8 cellular contexts compared by ENCODE assay signal in genomic region chr12:48814313-48815280, GRCh38. TPM values are rescaled to one million over a fixed set of nuclear protein-coding genes. Genes with fewer than 3 reads are reported as not detected.
DNase-seq lines count a peak whose midpoint lies in the region; ATAC-seq, FAIRE-seq and TF ChIP-seq lines count a peak whose summit lies in the region.

No MANE protein-coding gene starts in this region.

- H3K27ac ChIP-seq in GM12878 (ENCODE audit: control insufficient read depth, insufficient read depth) (no peak overlapping the region), skeletal muscle tissue (ENCODE audit: low read depth, low read length) (peak overlapping the region; percentile 64)

- H3K27me3 ChIP-seq in HAP-1 (ENCODE audit: low read depth): no peaks in the 10 kb centered on the region
- peaks cover 1 to 3% of the 10 kb centered on the region in 2 experiments; a peak in 3 of 4 replicates for H3K27me3 ChIP-seq in GM12878 (replicated peaks in 1 of 2; ENCODE audit: control insufficient read depth in 2 of 2, insufficient read depth in 2 of 2, low read length in 1 of 2)
- H3K27me3 ChIP-seq in iPS-15b (ENCODE audit: control insufficient read depth, insufficient read depth, low read length): peaks cover 57% of the 10 kb centered on the region
- H3K27me3 ChIP-seq in skeletal muscle tissue (ENCODE audit: control insufficient read depth in 3 of 3, insufficient read depth in 3 of 3, low read length in 3 of 3): peaks cover 3 to 19% (median 18%) of the 10 kb centered on the region in 3 donors

- SMC1A ChIA-PET in GM12878 (lab: Charles Lee; ENCODE audit: uncharacterized antibody, unreplicated experiment): interaction anchor here (0.7 to 1.6 kb wide), 3 partner anchors 35 to 108 kb away, joined by 3 to 5 read pairs (median 4); no protein-coding TSS in a partner anchor

- no peaks in the 10 kb centered on the region for H3K9me3 ChIP-seq in HAP-1
- H3K9me3 ChIP-seq in GM12878 (replicated peaks; ENCODE audit: control insufficient read depth, insufficient read depth, low read length): no peaks in the 10 kb centered on the region
- no peaks in the 10 kb centered on the region for H3K9me3 ChIP-seq in iPS-15b (ENCODE audit: control insufficient read depth, insufficient read depth, low read length)
- H3K9me3 ChIP-seq in skeletal muscle tissue (ENCODE audit: control insufficient read depth in 3 of 3, low read length in 3 of 3): no peaks in the 10 kb centered on the region

- H4K20me1 ChIP-seq in GM12878 (ENCODE audit: control insufficient read depth, insufficient read depth): no peaks in the 10 kb centered on the region

- peak overlapping the region; percentile 92 for H3K4me2 ChIP-seq in GM12878 (ENCODE audit: control insufficient read depth, insufficient read depth)

- intact Hi-C loops in GM12878 (cut with micrococcal nuclease; ENCODE audit: unreplicated experiment): no loop called here

- peak; percentile 27 for TF ChIP-seq RAD21 in GM12878 (IDR thresholded peaks at IDR 0.05; ENCODE audit: insufficient read depth, low read depth, low read length)

- no peak for TF ChIP-seq EP300 in GM12878 (IDR thresholded peaks at IDR 0.05; ENCODE audit: borderline replicate concordance in 1 of 2, control insufficient read depth in 1 of 2, low read depth in 2 of 2, low read length in 2 of 2)

- WGBS in GM12878 (ENCODE audit: insufficient coverage, insufficient replicate concordance, low lambda C conversion rate, missing lambda C conversion rate): under 1% methylated on average over 71 of the region's 84 CpGs

- TF ChIP-seq POLR2A in GM12878 (IDR thresholded peaks at IDR 0.05; ENCODE audit: low read depth, low read length): peak; percentile 75

- POLR2A ChIA-PET in GM12878 (lab: Charles Lee): interaction anchor here (0.6 to 2.9 kb wide), 5 partner anchors 24 to 330 kb away, joined by 3 to 13 read pairs (median 4); partner anchors contain the start of genes DDX23 and RND1

- peak; percentile 92 for ATAC-seq in GM12878

- RAD21 ChIA-PET in GM12878 (lab: Charles Lee; ENCODE audit: unreplicated experiment): interaction anchor here (0.9 to 2.3 kb wide), 5 partner anchors 15 to 252 kb away, joined by 3 to 13 read pairs (median 4); partner anchors contain the start of gene DDX23

- H3K9ac ChIP-seq in GM12878 (ENCODE audit: control insufficient read depth, insufficient read depth, low read length) (peak overlapping the region; percentile 69; the same call in 1 of the 2 replicates), iPS-15b (ENCODE audit: low read depth, low read length) (no peak overlapping the region), skeletal muscle tissue (ENCODE audit: low read depth in 1 of 3, low read length in 3 of 3) (peak overlapping the region; percentile 81 to 83 (median 81))

- H3K36me3 ChIP-seq in HAP-1 (replicated peaks): no peaks in the 10 kb centered on the region
- H3K36me3 ChIP-seq in GM12878 (ENCODE audit: control insufficient read depth in 2 of 2, insufficient read depth in 2 of 2, low read length in 1 of 2): no peaks in the 10 kb centered on the region
- no peaks in the 10 kb centered on the region for H3K36me3 ChIP-seq in iPS-15b (ENCODE audit: control insufficient read depth, insufficient read depth, low read length)
- H3K36me3 ChIP-seq in skeletal muscle tissue (ENCODE audit: control insufficient read depth in 3 of 3, insufficient read depth in 3 of 3, low read length in 3 of 3): no peaks in the 10 kb centered on the region

- H3K4me1 ChIP-seq in HAP-1 (peaks cover 17% of the 10 kb centered on the region), GM12878 (ENCODE audit: control insufficient read depth, insufficient read depth, low read length) (peaks cover 7% of the 10 kb centered on the region), iPS-15b (ENCODE audit: control insufficient read depth, insufficient read depth, low read length) (peaks cover 18% of the 10 kb centered on the region), skeletal muscle tissue (ENCODE audit: control insufficient read depth in 3 of 3, insufficient read depth in 3 of 3, low read length in 3 of 3) (peaks cover 19 to 60% (median 29%) of the 10 kb centered on the region in 3 donors)

- no TSS peak for BruUV-seq in GM12878 (replicated peaks; lab: Mats Ljungman, UMichigan)

- peak overlapping the region; percentile 63 for H3K4me3 ChIP-seq in HAP-1
- H3K4me3 ChIP-seq in GM12878: peak overlapping the region; percentile 66
- peak overlapping the region; percentile 86 for H3K4me3 ChIP-seq in iPS-15b (ENCODE audit: low read depth, low read length)
- peak overlapping the region; percentile 87 to 89 (median 88) for H3K4me3 ChIP-seq in skeletal muscle tissue (ENCODE audit: low read length in 3 of 3)

- H2AFZ ChIP-seq in GM12878 (ENCODE audit: control insufficient read depth, low read depth, low read length): peak overlapping the region; percentile 95

- CTCF ChIA-PET in GM12878 (lab: Yijun Ruan, JAX): interaction anchor here (0.6 to 5.7 kb wide), 45 partner anchors 10 to 715 kb away, joined by 3 to 58 read pairs (median 4); partner anchors contain the start of genes ADCY6, ARF3, CCNT1 and DDX23

- TF ChIP-seq CTCF in GM12873 (IDR thresholded peaks at IDR 0.05; ENCODE audit: insufficient read depth, low read depth, low read length, missing control alignments) (peak; percentile 98), GM12878 (IDR thresholded peaks at IDR 0.05 in 2 of 3, conservative IDR thresholded peaks at IDR 0.05 in 1 of 3; ENCODE audit: control insufficient read depth in 2 of 3, extremely low read depth in 1 of 3, insufficient read depth in 1 of 3, low read depth in 3 of 3, low read length in 3 of 3) (peak; percentile 96 to 100 (median 100); a peak in 5 of 6 replicates)

- in situ Hi-C loops in HAP-1 (cut with MboI; ENCODE audit: low sequenced_read_pairs) (no loop called here), GM12878 (cut with MboI) (no loop called here)

- peak; percentile 75 for FAIRE-seq in GM12878 (lab: Jason Lieb, UNC)

- H3K79me2 ChIP-seq in GM12878 (ENCODE audit: control insufficient read depth, insufficient read depth, low read length): no peaks in the 10 kb centered on the region

- DNase-seq in HAP-1 (ENCODE audit: low spot score in 2 of 2) (peak; percentile 52 to 88), M059J (ENCODE audit: low read depth) (peak; percentile 72), T1000 (lab: John Stamatoyannopoulos, UW) (peak; percentile 84), GM12878 (ENCODE audit: low read depth, low spot score) (peak; percentile 31), cerebellar nuclear complex (lab: John Stamatoyannopoulos, UW) (no peak)

RNA-seq across cellular contexts. Expression of gene CACNB3, which starts 3.7 kb away (rescaled TPM):
- 7.6 and 15.8 TPM in 2 replicates for total RNA-seq in M059J (2014; rRNA removed; shearing (Covaris generic))
- 11.6 and 12.2 TPM in 2 replicates for total RNA-seq in GM12878 (2013; cell fraction: nucleolus; rRNA removed)
- total RNA-seq in GM12878 (2014; rRNA removed): 1.0 and 1.3 TPM in 2 replicates
- 0.83 and 1.9 TPM in 2 replicates for total RNA-seq in GM12878 (2014; rRNA removed; fragmentation: Illumina TruSeq; extraction: Trizol)
- 2.6 and 2.7 TPM in 2 replicates for total RNA-seq in GM12878 (2021)
- 1.9 TPM for polyA plus RNA-seq in GM12878 (2011; ENCODE audit: low read depth)
- 3.8 and 5.0 TPM in 2 replicates for polyA plus RNA-seq in GM12878 (2011; rRNA removed)
- polyA plus RNA-seq in GM12878 (2011; cell fraction: cytosol; rRNA removed): 3.2 and 4.7 TPM in 2 replicates
- polyA plus RNA-seq in GM12878 (2011; cell fraction: nucleus; rRNA removed): 34.8 and 42.9 TPM in 2 replicates
- polyA plus RNA-seq in GM12878 (2012): 4.2 and 4.4 TPM in 2 replicates
- 1.00 and 1.5 TPM in 2 replicates for polyA plus RNA-seq in GM12878 (2014; fragmentation: Illumina TruSeq; extraction: Trizol)
- polyA plus RNA-seq in GM12878 (2014; fragmentation: Nextera tagmentation; extraction: Ambion mirVana): under 1 TPM; 0.80 to 0.86 TPM
- polyA plus RNA-seq in GM12878 (2014; rRNA removed): 1.9 and 2.3 TPM in 2 replicates
- 1 to 10 TPM in 1 of 2 experiments, under 1 TPM in 1; 0.78 to 2.1 TPM for polyA plus RNA-seq in GM12878 (2016; fragmentation: Nextera tagmentation; extraction: Ambion mirVana)
- 2.3 and 4.2 TPM in 2 replicates for polyA minus RNA-seq in GM12878 (2011; rRNA and poly(A)+ RNA removed)
- polyA minus RNA-seq in GM12878 (2011; cell fraction: cytosol; rRNA and poly(A)+ RNA removed): 3.1 and 4.1 TPM in 2 replicates
- 6.8 and 8.8 TPM in 2 replicates for polyA minus RNA-seq in GM12878 (2011; cell fraction: nucleus; rRNA and poly(A)+ RNA removed)
- total RNA-seq in skeletal muscle tissue: 4.2 TPM

RNA-seq across cellular contexts. Expression of gene ADCY6, which starts 25.7 kb away (rescaled TPM):
- total RNA-seq in M059J (2014; rRNA removed; shearing (Covaris generic)): 7.1 and 16.3 TPM in 2 replicates
- 0.79 and 1.0 TPM in 2 replicates for total RNA-seq in GM12878 (2013; cell fraction: nucleolus; rRNA removed)
- 0.05 and 0.11 TPM in 2 replicates for total RNA-seq in GM12878 (2014; rRNA removed)
- 0.04 and 0.37 TPM in 2 replicates for total RNA-seq in GM12878 (2014; rRNA removed; fragmentation: Illumina TruSeq; extraction: Trizol)
- total RNA-seq in GM12878 (2021): 0.36 and 0.61 TPM in 2 replicates
- polyA plus RNA-seq in GM12878 (2011; ENCODE audit: low read depth): 0.14 TPM
- 1.2 and 2.0 TPM in 2 replicates for polyA plus RNA-seq in GM12878 (2011; rRNA removed)
- polyA plus RNA-seq in GM12878 (2011; cell fraction: cytosol; rRNA removed): 2.5 and 2.7 TPM in 2 replicates
- 13.7 and 16.3 TPM in 2 replicates for polyA plus RNA-seq in GM12878 (2011; cell fraction: nucleus; rRNA removed)
- polyA plus RNA-seq in GM12878 (2012): 0.44 and 0.53 TPM in 2 replicates
- 0.19 TPM in 1 of 2 replicates, not detected in the other for polyA plus RNA-seq in GM12878 (2014; fragmentation: Illumina TruSeq; extraction: Trizol)
- polyA plus RNA-seq in GM12878 (2014; fragmentation: Nextera tagmentation; extraction: Ambion mirVana): under 1 TPM; 0.07 to 0.14 TPM
- 0.24 and 0.66 TPM in 2 replicates for polyA plus RNA-seq in GM12878 (2014; rRNA removed)
- polyA plus RNA-seq in GM12878 (2016; fragmentation: Nextera tagmentation; extraction: Ambion mirVana): under 1 TPM in 1 of 2 experiments, not detected in 1; 0.03 TPM
- 2.0 and 4.1 TPM in 2 replicates for polyA minus RNA-seq in GM12878 (2011; rRNA and poly(A)+ RNA removed)
- polyA minus RNA-seq in GM12878 (2011; cell fraction: cytosol; rRNA and poly(A)+ RNA removed): 1.6 and 3.4 TPM in 2 replicates
- polyA minus RNA-seq in GM12878 (2011; cell fraction: nucleus; rRNA and poly(A)+ RNA removed): 2.7 and 3.2 TPM in 2 replicates
- total RNA-seq in skeletal muscle tissue: 37.6 TPM

RNA-seq across cellular contexts. Expression of gene DDX23, which starts 37.4 kb away (rescaled TPM):
- 60.5 and 97.2 TPM in 2 replicates for total RNA-seq in M059J (2014; rRNA removed; shearing (Covaris generic))
- total RNA-seq in GM12878 (2013; cell fraction: nucleolus; rRNA removed): 138 and 143 TPM in 2 replicates
- total RNA-seq in GM12878 (2014; rRNA removed): 80.3 and 81.4 TPM in 2 replicates
- 86.2 and 91.8 TPM in 2 replicates for total RNA-seq in GM12878 (2014; rRNA removed; fragmentation: Illumina TruSeq; extraction: Trizol)
- 82.7 and 95.2 TPM in 2 replicates for total RNA-seq in GM12878 (2021)
- 43.2 TPM for polyA plus RNA-seq in GM12878 (2011; ENCODE audit: low read depth)
- polyA plus RNA-seq in GM12878 (2011; rRNA removed): 68.4 and 73.1 TPM in 2 replicates
- 73.8 and 82.6 TPM in 2 replicates for polyA plus RNA-seq in GM12878 (2011; cell fraction: cytosol; rRNA removed)
- polyA plus RNA-seq in GM12878 (2011; cell fraction: nucleus; rRNA removed): 198 and 212 TPM in 2 replicates
- polyA plus RNA-seq in GM12878 (2012): 70.7 and 86.6 TPM in 2 replicates
- polyA plus RNA-seq in GM12878 (2014; fragmentation: Illumina TruSeq; extraction: Trizol): 107 and 112 TPM in 2 replicates
- 10 to 100 TPM; 25.8 to 36.3 TPM for polyA plus RNA-seq in GM12878 (2014; fragmentation: Nextera tagmentation; extraction: Ambion mirVana)
- 79.2 and 83.3 TPM in 2 replicates for polyA plus RNA-seq in GM12878 (2014; rRNA removed)
- 10 to 100 TPM; 71.1 to 73.4 TPM for polyA plus RNA-seq in GM12878 (2016; fragmentation: Nextera tagmentation; extraction: Ambion mirVana)
- 59.7 and 62.5 TPM in 2 replicates for polyA minus RNA-seq in GM12878 (2011; rRNA and poly(A)+ RNA removed)
- polyA minus RNA-seq in GM12878 (2011; cell fraction: cytosol; rRNA and poly(A)+ RNA removed): 22.4 and 24.2 TPM in 2 replicates
- polyA minus RNA-seq in GM12878 (2011; cell fraction: nucleus; rRNA and poly(A)+ RNA removed): 33.2 and 46.3 TPM in 2 replicates
- total RNA-seq in skeletal muscle tissue: 56.9 TPM

RNA-seq across cellular contexts. Expression of gene RND1, which starts 51.1 kb away (rescaled TPM):
- 0.20 TPM in 1 of 2 replicates, not detected in the other for total RNA-seq in M059J (2014; rRNA removed; shearing (Covaris generic))
- 6.2 and 8.6 TPM in 2 replicates for total RNA-seq in GM12878 (2013; cell fraction: nucleolus; rRNA removed)
- total RNA-seq in GM12878 (2014; rRNA removed) (1.5 and 2.0 TPM in 2 replicates), GM12878 (2014; rRNA removed; fragmentation: Illumina TruSeq; extraction: Trizol) (1.2 and 1.3 TPM in 2 replicates), GM12878 (2021) (3.8 and 4.2 TPM in 2 replicates), skeletal muscle tissue (under 0.01 TPM)
- 2.8 TPM for polyA plus RNA-seq in GM12878 (2011; ENCODE audit: low read depth)
- polyA plus RNA-seq in GM12878 (2011; rRNA removed) (3.7 and 5.1 TPM in 2 replicates), GM12878 (2014; fragmentation: Illumina TruSeq; extraction: Trizol) (3.3 and 3.7 TPM in 2 replicates), GM12878 (2014; fragmentation: Nextera tagmentation; extraction: Ambion mirVana) (under 1 TPM; 0.24 to 0.42 TPM), GM12878 (2014; rRNA removed) (3.2 and 3.6 TPM in 2 replicates), GM12878 (2016; fragmentation: Nextera tagmentation; extraction: Ambion mirVana) (1 to 10 TPM; 1.1 to 1.5 TPM)
- 4.1 and 6.2 TPM in 2 replicates for polyA plus RNA-seq in GM12878 (2011; cell fraction: cytosol; rRNA removed)
- 4.6 and 5.0 TPM in 2 replicates for polyA plus RNA-seq in GM12878 (2011; cell fraction: nucleus; rRNA removed)
- 4.1 and 5.2 TPM in 2 replicates for polyA plus RNA-seq in GM12878 (2012)
- 5.3 and 9.8 TPM in 2 replicates for polyA minus RNA-seq in GM12878 (2011; rRNA and poly(A)+ RNA removed)
- 2.3 and 6.7 TPM in 2 replicates for polyA minus RNA-seq in GM12878 (2011; cell fraction: cytosol; rRNA and poly(A)+ RNA removed)
- 6.5 and 11.0 TPM in 2 replicates for polyA minus RNA-seq in GM12878 (2011; cell fraction: nucleus; rRNA and poly(A)+ RNA removed)

Comparison
In these comparisons a context has a peak if more than half of its experiments do, and no peak if none do; other contexts are left out.
1. DNase-seq: peak in HAP-1 (2 of 2), M059J (single experiment), T1000 (single experiment) and GM12878 (single experiment); none in cerebellar nuclear complex (0 of 2).
2. Peak in every context shown above with its lines, with median percentiles within 50 percentile points of each other: H3K4me3 ChIP-seq.